Comparison of ENCODE assay signal across 14 cellular contexts in genomic region chr15:63198315-63198714, GRCh38. TPM values are rescaled to one million over a fixed set of nuclear protein-coding genes. Genes with fewer than 3 reads are reported as not detected.
DNase-seq lines count a peak whose midpoint lies in the region; ATAC-seq and TF ChIP-seq lines count a peak whose summit lies in the region.
"Had no signal": no experiment of that assay in that cellular context is flagged by ENCODE, and none has a peak within 500 bp of the region (broad histone marks: within the 10 kb centered on the region; RNA-seq: fewer than 3 reads in every experiment).

No MANE protein-coding gene starts in this region.

- H3K36me3 ChIP-seq in naive thymus-derived CD4-positive, alpha-beta T cell (ENCODE audit: control insufficient read depth in 2 of 3, insufficient read depth in 3 of 3, low read length in 3 of 3): no peaks in the 10 kb centered on the region
- peaks cover 0 to 4% of the 10 kb centered on the region in 2 donors for H3K36me3 ChIP-seq in gastroesophageal sphincter
- H3K36me3 ChIP-seq: gastrocnemius medialis had no signal

- H3K27ac ChIP-seq in naive thymus-derived CD4-positive, alpha-beta T cell (ENCODE audit: low read depth, low read length): peak overlapping the region; percentile 44
- H3K27ac ChIP-seq in gastroesophageal sphincter: no peak overlapping the region
- H3K27ac ChIP-seq: gastrocnemius medialis had no signal

- no peaks in the 10 kb centered on the region for H3K27me3 Mint-ChIP-seq in activated naive CD8-positive, alpha-beta T cell
- H3K27me3 Mint-ChIP-seq in naive thymus-derived CD4-positive, alpha-beta T cell: no peaks in the 10 kb centered on the region

- peaks cover 33% of the 10 kb centered on the region for H3K36me3 Mint-ChIP-seq in activated naive CD8-positive, alpha-beta T cell
- H3K36me3 Mint-ChIP-seq in naive thymus-derived CD4-positive, alpha-beta T cell: peaks cover 0 to 44% (median 21%) of the 10 kb centered on the region in 5 donors

- no peaks in the 10 kb centered on the region for H3K27me3 ChIP-seq in naive thymus-derived CD4-positive, alpha-beta T cell (ENCODE audit: control insufficient read depth in 2 of 2, insufficient read depth in 2 of 2, low read length in 2 of 2)
- no peaks in the 10 kb centered on the region for H3K27me3 ChIP-seq in gastroesophageal sphincter
- H3K27me3 ChIP-seq: gastrocnemius medialis had no signal

- peak overlapping the region; percentile 85 for H3K27ac Mint-ChIP-seq in activated naive CD8-positive, alpha-beta T cell
- H3K27ac Mint-ChIP-seq in naive thymus-derived CD4-positive, alpha-beta T cell: peak overlapping the region; percentile 10 to 94 (median 76)
- H3K27ac Mint-ChIP-seq: T-helper 1 cell treated with Interleukin-12 subunit alpha and Interleukin-12 subunit beta and Interleukin-4 antibody, amounts not matched to agents 30 μg/mL and 1 μg/mL, for 36 hours had no signal

- peak overlapping the region; percentile 56 for H3K4me3 Mint-ChIP-seq in activated naive CD8-positive, alpha-beta T cell
- peak overlapping the region in 7 of 10 donors; percentile 11 to 98 (median 37) for H3K4me3 Mint-ChIP-seq in naive thymus-derived CD4-positive, alpha-beta T cell
- H3K4me3 Mint-ChIP-seq: T-helper 1 cell treated with Interleukin-12 subunit alpha and Interleukin-12 subunit beta and Interleukin-4 antibody, amounts not matched to agents 30 μg/mL and 1 μg/mL, for 36 hours had no signal

- WGBS in gastroesophageal sphincter (ENCODE audit: low coverage in 1 of 2), 2 donors: 72 to 76% methylated on average over 5 of the region's 5 CpGs

- no peak for TF ChIP-seq CTCF in gastroesophageal sphincter (IDR thresholded peaks at IDR 0.05)

- DNase-seq in GM03348 (ENCODE audit: low spot score) (peak; percentile 25), NCI-H128 (lab: John Stamatoyannopoulos, UW; ENCODE audit: unreplicated experiment) (peak; percentile 13), superior temporal gyrus (ENCODE audit: extremely low spot score) (no peak)
- no peak for DNase-seq in naive thymus-derived CD4-positive, alpha-beta T cell
- DNase-seq: activated CD4-positive, alpha-beta T cell treated with anti-CD3 and anti-CD28 coated beads, Interleukin-2, amount 50 U/mL, for 48 hours; Calu3; gastrocnemius medialis; left cardiac atrium; NCI-H1092 had no signal

- H3K4me1 Mint-ChIP-seq in activated naive CD8-positive, alpha-beta T cell (ENCODE audit: low read depth): peaks cover 93% of the 10 kb centered on the region
- peaks cover 76 to 99% (median 91%) of the 10 kb centered on the region in 7 donors for H3K4me1 Mint-ChIP-seq in naive thymus-derived CD4-positive, alpha-beta T cell

- no peaks in the 10 kb centered on the region for H3K9me3 Mint-ChIP-seq in activated naive CD8-positive, alpha-beta T cell (ENCODE audit: low read depth)
- H3K9me3 Mint-ChIP-seq in naive thymus-derived CD4-positive, alpha-beta T cell: peaks cover 0 to 3% (median 0%) of the 10 kb centered on the region in 11 donors
- H3K9me3 Mint-ChIP-seq: T-helper 1 cell treated with Interleukin-12 subunit alpha and Interleukin-12 subunit beta and Interleukin-4 antibody, amounts not matched to agents 30 μg/mL and 1 μg/mL, for 36 hours had no signal

- no peak for TF ChIP-seq POLR2A in gastroesophageal sphincter (IDR thresholded peaks at IDR 0.05)

- POLR2A ChIA-PET in naive thymus-derived CD4-positive, alpha-beta T cell (lab: Charles Lee): interaction anchor here (0.7 to 1.0 kb wide), 4 partner anchors 19 to 51 kb away, joined by 3 read pairs; no protein-coding TSS in a partner anchor

- no peak for ATAC-seq in naive thymus-derived CD4-positive, alpha-beta T cell
- ATAC-seq in gastroesophageal sphincter: no peak
- no peak for ATAC-seq in HG02840 (IDR thresholded peaks at IDR 0.05; ENCODE audit: low FRiP score, unreplicated experiment)
- ATAC-seq in HG02885 (IDR thresholded peaks at IDR 0.05; ENCODE audit: poor library complexity, unreplicated experiment): no peak
- ATAC-seq: gastrocnemius medialis, left cardiac atrium had no signal

- no peaks in the 10 kb centered on the region for H3K9me3 ChIP-seq in naive thymus-derived CD4-positive, alpha-beta T cell (ENCODE audit: control insufficient read depth in 2 of 3, low read length in 3 of 3)
- H3K9me3 ChIP-seq in gastroesophageal sphincter: no peaks in the 10 kb centered on the region
- H3K9me3 ChIP-seq: gastrocnemius medialis had no signal

- peaks cover 83 to 88% of the 10 kb centered on the region in 2 donors for H3K4me1 ChIP-seq in naive thymus-derived CD4-positive, alpha-beta T cell (ENCODE audit: control insufficient read depth in 2 of 2, insufficient read depth in 2 of 2, low read length in 2 of 2)
- H3K4me1 ChIP-seq in gastroesophageal sphincter: peaks cover 0 to 72% (median 0%) of the 10 kb centered on the region in 3 donors

- intact Hi-C loops in naive thymus-derived CD4-positive, alpha-beta T cell (cut with micrococcal nuclease): no loop called here

- H3K4me3 ChIP-seq in naive thymus-derived CD4-positive, alpha-beta T cell (ENCODE audit: low read length): no peak overlapping the region
- no peak overlapping the region for H3K4me3 ChIP-seq in gastroesophageal sphincter
- H3K4me3 ChIP-seq: gastrocnemius medialis had no signal

- CTCF ChIA-PET in naive thymus-derived CD4-positive, alpha-beta T cell (lab: Charles Lee): no interaction called here

- TF ChIP-seq EP300 in gastroesophageal sphincter (IDR thresholded peaks at IDR 0.05): no peak

RNA-seq across cellular contexts. Expression of gene RAB8B, which starts 8.9 kb away (rescaled TPM):
- 100 to 1,000 TPM in 1 of 5 experiments, 10 to 100 TPM in 4; 37.2 to 100 (median 71.3) TPM for total RNA-seq in naive thymus-derived CD4-positive, alpha-beta T cell
- polyA plus RNA-seq in naive thymus-derived CD4-positive, alpha-beta T cell: 10 to 100 TPM; 30.4 to 32.0 TPM
- total RNA-seq in gastroesophageal sphincter: 10 to 100 TPM; 26.1 to 48.1 (median 33.0) TPM

RNA-seq across cellular contexts. Expression of gene RPS27L, which starts 41.0 kb away (rescaled TPM):
- total RNA-seq in naive thymus-derived CD4-positive, alpha-beta T cell: 100 to 1,000 TPM in 3 of 5 experiments, 10 to 100 TPM in 2; 38.7 to 248 (median 111) TPM
- 100 to 1,000 TPM in 1 of 2 donors, 10 to 100 TPM in 1; 86.8 to 224 TPM for polyA plus RNA-seq in naive thymus-derived CD4-positive, alpha-beta T cell
- total RNA-seq in gastroesophageal sphincter: 100 to 1,000 TPM in 3 of 4 donors, 10 to 100 TPM in 1; 85.1 to 118 (median 106) TPM

Comparison
In these comparisons a context has a peak if more than half of its experiments do, and no peak if none do; other contexts are left out.
1. DNase-seq: peak in GM03348 (single experiment) and NCI-H128 (single experiment); none in naive thymus-derived CD4-positive, alpha-beta T cell (0 of 9) and superior temporal gyrus (single experiment).